Comparison of ENCODE assay signal across 9 cellular contexts in genomic region chr1:39194398-39195051, GRCh38. TPM values are rescaled to one million over a fixed set of nuclear protein-coding genes. Genes with fewer than 3 reads are reported as not detected.
DNase-seq lines count a peak whose midpoint lies in the region; ATAC-seq and TF ChIP-seq lines count a peak whose summit lies in the region.
"Had no signal": no experiment of that assay in that cellular context is flagged by ENCODE, and none has a peak within 500 bp of the region (broad histone marks: within the 10 kb centered on the region; RNA-seq: fewer than 3 reads in every experiment).

No MANE protein-coding gene starts in this region.

- H3K27me3 ChIP-seq in HCT116 (ENCODE audit: insufficient read depth, low read length) (no peaks in the 10 kb centered on the region), esophagus squamous epithelium (no peaks in the 10 kb centered on the region), gastrocnemius medialis (no peaks in the 10 kb centered on the region)

- no peaks in the 10 kb centered on the region for H3K9me3 ChIP-seq in HCT116 (ENCODE audit: control insufficient read depth in 1 of 2, insufficient read depth in 1 of 2, low read depth in 1 of 2, low read length in 2 of 2)
- H3K9me3 ChIP-seq in esophagus squamous epithelium: no peaks in the 10 kb centered on the region
- no peaks in the 10 kb centered on the region for H3K9me3 ChIP-seq in gastrocnemius medialis

- CTCF ChIA-PET in HCT116 (lab: Charles Lee): interaction anchor here (0.6 to 4.1 kb wide), 8 partner anchors 10 to 463 kb away, joined by 3 to 31 read pairs (median 3); partner anchors contain the start of gene MACF1
- CTCF ChIA-PET in WTC11 (lab: Charles Lee): interaction anchor here (0.6 to 5.5 kb wide), 9 partner anchors 10 to 1903 kb away, joined by 3 to 141 read pairs (median 24); partner anchors contain the start of gene MACF1

- peaks cover 12% of the 10 kb centered on the region; the same call in 1 of the 2 replicates for H3K79me2 ChIP-seq in HCT116 (ENCODE audit: insufficient read depth, low read length)

- peaks cover 63% of the 10 kb centered on the region for H3K4me1 Mint-ChIP-seq in WTC11

- no peak overlapping the region for H3K4me3 Mint-ChIP-seq in WTC11

- H3K36me3 ChIP-seq in HCT116 (ENCODE audit: control insufficient read depth in 1 of 2, insufficient read depth in 2 of 2, low read length in 2 of 2) (no peaks in the 10 kb centered on the region), esophagus squamous epithelium (no peaks in the 10 kb centered on the region), gastrocnemius medialis (no peaks in the 10 kb centered on the region)

- H3K27ac Mint-ChIP-seq in WTC11: peak overlapping the region; percentile 91

- no TSS peak for BruUV-seq in HCT116 (replicated peaks; lab: Mats Ljungman, UMichigan)

- no peak overlapping the region for H3K4me3 ChIP-seq in HCT116 (replicated peaks in 1 of 2; ENCODE audit: low read depth in 1 of 2, low read length in 2 of 2)
- H3K4me3 ChIP-seq in esophagus squamous epithelium: no peak overlapping the region
- H3K4me3 ChIP-seq in gastrocnemius medialis: no peak overlapping the region

- H4K20me1 ChIP-seq in HCT116 (ENCODE audit: insufficient read depth): no peaks in the 10 kb centered on the region

- DNase-seq in HCT116 (ENCODE audit: low read depth, low spot score) (no peak), WTC11 (ENCODE audit: low spot score) (no peak), esophagus squamous epithelium (lab: John Stamatoyannopoulos, UW) (no peak), gastrocnemius medialis (no peak), posterior cingulate gyrus (no peak), NCI-H1436 treated with DMSO at 0.1 percent for 48 hours (lab: John Stamatoyannopoulos, UW) (no peak), NCI-H2081 (lab: John Stamatoyannopoulos, UW) (no peak), HK-2 (ENCODE audit: unreplicated experiment) (no peak)

- no peaks in the 10 kb centered on the region for H3K9me2 ChIP-seq in HCT116 (ENCODE audit: insufficient read depth)

- peak overlapping the region; percentile 70 for H3K4me2 ChIP-seq in HCT116 (ENCODE audit: low read length)

- no peaks in the 10 kb centered on the region for H3K9me3 Mint-ChIP-seq in WTC11

- H3K4me1 ChIP-seq in HCT116 (ENCODE audit: control insufficient read depth in 1 of 2, insufficient read depth in 2 of 2, low read length in 2 of 2) (peaks cover 71 to 79% of the 10 kb centered on the region in 2 experiments), esophagus squamous epithelium (peaks cover 20 to 72% (median 57%) of the 10 kb centered on the region in 3 donors), gastrocnemius medialis (peaks cover 30 to 38% of the 10 kb centered on the region in 2 donors)

- ATAC-seq in HCT116 (peak; percentile 23; the same call in 1 of the 2 replicates), WTC11 (no peak), gastrocnemius medialis (no peak)
- ATAC-seq: left lobe of liver had no signal

- intact Hi-C loops in HCT116 (cut with micrococcal nuclease): loop anchor here (5.0 kb wide), 1 partner anchor 77 kb away; no protein-coding TSS in a partner anchor
- intact Hi-C loops in esophagus squamous epithelium (cut with DNase I): loop anchor here (5.0 kb wide), 2 partner anchors 63 to 87 kb away; no protein-coding TSS in a partner anchor
- intact Hi-C loops in gastrocnemius medialis (cut with DNase I; ENCODE audit: low total_unique reads): loop anchor here (5.0 kb wide), 1 partner anchor 213 kb away; no protein-coding TSS in a partner anchor
- intact Hi-C loops in posterior cingulate gyrus (cut with DNase I): loop anchor here (5.0 to 10.0 kb wide), 2 partner anchors 63 to 160 kb away; no protein-coding TSS in a partner anchor

- RAD21 ChIA-PET in HCT116 (lab: Charles Lee; ENCODE audit: low non-redundant PET in 1 of 2, low total read pairs in 2 of 2, uncharacterized antibody in 2 of 2, unreplicated experiment in 2 of 2): interaction anchor here in 1 of 2 experiments (0.8 to 1.2 kb wide), 2 partner anchors 64 to 89 kb away, joined by 3 to 5 read pairs; no protein-coding TSS in a partner anchor

- H3K36me3 Mint-ChIP-seq in WTC11: no peaks in the 10 kb centered on the region

- H3K27ac ChIP-seq in HCT116 (ENCODE audit: low read depth, low read length): peak overlapping the region; percentile 97; the same call in 1 of the 2 replicates
- H3K27ac ChIP-seq in esophagus squamous epithelium: peak overlapping the region; percentile 53 to 92 (median 74)
- H3K27ac ChIP-seq in gastrocnemius medialis: peak overlapping the region; percentile 3 to 20 (median 12)

- no peaks in the 10 kb centered on the region for H3K27me3 Mint-ChIP-seq in WTC11 (ENCODE audit: low read depth)

- POLR2A ChIA-PET in HCT116 (lab: Charles Lee): interaction anchor here (0.6 to 1.0 kb wide), 2 partner anchors 64 to 89 kb away, joined by 4 to 5 read pairs; no protein-coding TSS in a partner anchor
- POLR2A ChIA-PET in WTC11 (lab: Charles Lee): interaction anchor here (0.7 kb wide), 1 partner anchor 207 kb away, joined by 12 read pairs; no protein-coding TSS in a partner anchor

- no peak overlapping the region for H2AFZ ChIP-seq in HCT116 (ENCODE audit: low read depth, low read length, poor library complexity, severe bottlenecking)

- WGBS in esophagus squamous epithelium, 2 donors: 47 to 60% methylated on average over 5 to 8 of the region's 8 CpGs

- in situ Hi-C loops in gastrocnemius medialis (cut with MboI; ENCODE audit: low sequenced_read_pairs in 4 of 4): loop anchor here (5.0 to 10.0 kb wide), 3 partner anchors 60 to 92 kb away; no protein-coding TSS in a partner anchor

- peak overlapping the region; percentile 13 for H3K9ac ChIP-seq in HCT116 (ENCODE audit: low read length)

- no peak for TF ChIP-seq RAD21 in HCT116 (IDR thresholded peaks at IDR 0.05; ENCODE audit: low read depth)

- TF ChIP-seq POLR2A in HCT116 (IDR thresholded peaks at IDR 0.05; ENCODE audit: borderline replicate concordance, extremely low read depth, insufficient read depth, insufficient read length) (no peak), esophagus squamous epithelium (IDR thresholded peaks at IDR 0.05) (no peak), gastrocnemius medialis (IDR thresholded peaks at IDR 0.05) (no peak)

- no peak for TF ChIP-seq CTCF in HCT116 (IDR thresholded peaks at IDR 0.05 in 2 of 3, conservative IDR thresholded peaks at IDR 0.05 in 1 of 3; ENCODE audit: borderline replicate concordance in 1 of 3, insufficient read depth in 1 of 3, low read depth in 2 of 3, low read length in 2 of 3)
- no peak for TF ChIP-seq CTCF in WTC11 (IDR thresholded peaks at IDR 0.05)
- TF ChIP-seq CTCF in esophagus squamous epithelium (IDR thresholded peaks at IDR 0.05): no peak
- TF ChIP-seq CTCF in gastrocnemius medialis (IDR thresholded peaks at IDR 0.05 in 4 of 5, conservative IDR thresholded peaks at IDR 0.05 in 1 of 5): no peak

TF ChIP-seq in HCT116, 20 proteins besides CTCF, POLR2A, EP300 and RAD21 (continues in another document):
- TF ChIP-seq TCF7L2 (IDR thresholded peaks at IDR 0.05; ENCODE audit: borderline replicate concordance, extremely low read depth, insufficient read depth, insufficient read length) (no peak), EZH2 (IDR thresholded peaks at IDR 0.05) (no peak)

TF ChIP-seq in WTC11, 78 proteins besides CTCF, POLR2A, EP300 and RAD21:
- peak; percentile 91 for TF ChIP-seq ZNF121 (CRISPR knock-in tag; IDR thresholded peaks at IDR 0.05)
- TF ChIP-seq, protein P1, sequence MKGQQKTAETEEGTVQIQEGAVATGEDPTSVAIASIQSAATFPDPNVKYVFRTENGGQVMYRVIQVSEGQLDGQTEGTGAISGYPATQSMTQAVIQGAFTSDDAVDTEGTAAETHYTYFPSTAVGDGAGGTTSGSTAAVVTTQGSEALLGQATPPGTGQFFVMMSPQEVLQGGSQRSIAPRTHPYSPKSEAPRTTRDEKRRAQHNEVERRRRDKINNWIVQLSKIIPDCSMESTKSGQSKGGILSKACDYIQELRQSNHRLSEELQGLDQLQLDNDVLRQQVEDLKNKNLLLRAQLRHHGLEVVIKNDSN (CRISPR knock-in tag; IDR thresholded peaks at IDR 0.05): no peak

RNA-seq across cellular contexts. Expression of gene MACF1, which starts 10.0 kb away (rescaled TPM):
- total RNA-seq in HCT116 (2021; ENCODE audit: unreplicated experiment): 146 TPM
- 53.8 and 67.2 TPM in 2 replicates for polyA plus RNA-seq in HCT116 (2012)
- total RNA-seq in WTC11 (2021): 214 to 327 TPM (median 222 TPM) in 3 replicates
- total RNA-seq in esophagus squamous epithelium: 100 to 1,000 TPM in 2 of 4 donors, 10 to 100 TPM in 2; 82.1 to 247 (median 154) TPM
- total RNA-seq in gastrocnemius medialis: 100 to 1,000 TPM in 2 of 4 donors, 10 to 100 TPM in 2; 78.7 to 139 (median 113) TPM

Comparison
In these comparisons a context has a peak if more than half of its experiments do, and no peak if none do; other contexts are left out.
1. H3K27ac ChIP-seq: peak in every context shown above with its lines; median percentile 97 in HCT116; 74 in esophagus squamous epithelium; 12 in gastrocnemius medialis.